ENCODE assay signal across 28 cellular contexts in genomic region chr15:51812598-51812997, GRCh38.
"Had no signal": no experiment of that assay in that cellular context is flagged by ENCODE, and none has a peak within 500 bp of the region (broad histone marks: within the 10 kb centered on the region; RNA-seq: fewer than 3 reads in every experiment).

No MANE protein-coding gene starts in this region.

- H3K36me3 ChIP-seq: pancreas, prostate gland had no signal

- DNase-seq: hypothalamus; immature natural killer cell; kidney; left colon; left lung; lower lobe of right lung; mammary epithelial cell; mesenchymal stem cell; naive thymus-derived CD8-positive, alpha-beta T cell; nucleus accumbens; pancreas; posterior cingulate gyrus; retina; right cardiac atrium; sigmoid colon; small intestine; spleen; stimulated activated CD4-positive, alpha-beta T cell treated with anti-CD3 and anti-CD28 coated beads, Interleukin-4, amount 100 ng/mL, for 24 hours; stimulated activated naive CD4-positive, alpha-beta T cell; tibial artery; trophoblast cell; upper lobe of right lung had no signal

- ATAC-seq: left colon; left lung; lower lobe of right lung; naive thymus-derived CD8-positive, alpha-beta T cell; pancreas; right cardiac atrium; stimulated activated effector memory CD8-positive, alpha-beta T cell treated with anti-CD3 and anti-CD28 coated beads, Interleukin-12 subunit alpha, Interleukin-12 subunit beta, amount 100 ng/mL, for 72 hours; upper lobe of right lung had no signal

- H3K4me3 ChIP-seq: left lung, lower lobe of right lung, pancreas, prostate gland, sigmoid colon, spleen, suprapubic skin, thoracic aorta, tibial artery, upper lobe of right lung had no signal

- H3K27me3 ChIP-seq: left lung, pancreas, sigmoid colon, spleen, suprapubic skin, tibial artery, upper lobe of right lung had no signal

- H3K27ac ChIP-seq: left lung, lower lobe of right lung, pancreas, prostate gland, sigmoid colon, spleen, suprapubic skin, thoracic aorta, tibial artery, upper lobe of right lung had no signal

- H3K4me1 ChIP-seq: left lung, pancreas, prostate gland, sigmoid colon, suprapubic skin, tibial artery had no signal

- FAIRE-seq: islet of Langerhans, kidney, pancreas, small intestine, urothelium cell line had no signal

- H3K9me3 ChIP-seq: left lung, lower lobe of right lung, pancreas, prostate gland, sigmoid colon, spleen, suprapubic skin, thoracic aorta, tibial artery, upper lobe of right lung had no signal
